In the genomic region with DNA sequence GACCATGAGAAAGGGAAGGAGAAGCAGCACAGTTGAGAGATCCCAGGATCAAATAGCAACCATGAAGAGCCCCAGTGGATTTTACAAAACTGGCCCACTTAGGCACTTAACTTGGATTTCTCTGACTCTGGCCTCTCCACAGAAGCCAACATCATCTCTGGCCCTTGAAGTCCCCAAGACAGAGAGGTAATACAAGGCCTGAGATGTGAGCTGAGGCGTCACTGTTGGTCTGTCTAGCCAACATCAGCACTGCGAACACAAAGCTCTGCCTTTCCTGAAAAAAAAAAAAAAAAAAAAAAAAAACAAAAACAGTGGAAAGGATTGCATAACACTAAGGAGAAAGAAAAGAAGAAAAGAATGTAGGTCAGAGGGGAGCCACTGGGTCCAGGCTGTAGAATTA, we compare ENCODE assay signal across 19 cellular contexts.
DNase-seq lines count a peak whose midpoint lies in the region; ATAC-seq, FAIRE-seq and TF ChIP-seq lines count a peak whose summit lies in the region.
"Had no signal": no experiment of that assay in that cellular context is flagged by ENCODE, and none has a peak within 500 bp of the region (broad histone marks: within the 10 kb centered on the region; RNA-seq: fewer than 3 reads in every experiment).

No MANE protein-coding gene starts in this region.

- H3K27me3 Mint-ChIP-seq in activated CD4-positive, alpha-beta memory T cell treated with anti-CD3 and anti-CD28 coated beads for 36 hours: no peaks in the 10 kb centered on the region

- H3K14ac ChIP-seq in H1 (ENCODE audit: insufficient read length): no peak overlapping the region

- no peak overlapping the region; the same call in 1 of the 2 replicates for H2BK12ac ChIP-seq in H1 (ENCODE audit: low read depth, low read length)

- CTCF ChIA-PET in H1 (lab: Charles Lee; ENCODE audit: partially characterized antibody): interaction anchor here (1.1 kb wide), 1 partner anchor 165 kb away, joined by 3 read pairs; no protein-coding TSS in a partner anchor
- CTCF ChIA-PET in activated CD4-positive, alpha-beta memory T cell treated with anti-CD3 and anti-CD28 coated beads for 36 hours (lab: Charles Lee): no interaction called here

- H3K27ac Mint-ChIP-seq in activated CD4-positive, alpha-beta memory T cell treated with anti-CD3 and anti-CD28 coated beads for 36 hours: no peak overlapping the region
- H3K27ac Mint-ChIP-seq: CD4-positive, alpha-beta memory T cell had no signal

- H4K5ac ChIP-seq in H1 (ENCODE audit: insufficient read length, low read depth, low read length): no peak overlapping the region

- H3K4me3 Mint-ChIP-seq in activated CD4-positive, alpha-beta memory T cell treated with anti-CD3 and anti-CD28 coated beads for 36 hours: no peak overlapping the region
- H3K4me3 Mint-ChIP-seq: CD4-positive, alpha-beta memory T cell had no signal

- no peak overlapping the region for H3K4me3 ChIP-seq in heart left ventricle
- no peak overlapping the region for H3K4me3 ChIP-seq in left ventricle myocardium inferior
- no peak overlapping the region for H3K4me3 ChIP-seq in H1 (ENCODE audit: extremely low read depth in 1 of 4, insufficient read depth in 2 of 4, low read depth in 3 of 4, low read length in 4 of 4)
- H3K4me3 ChIP-seq in gastrocnemius medialis: no peak overlapping the region
- H3K4me3 ChIP-seq: HAP-1 had no signal

- no peaks in the 10 kb centered on the region for H3K9me3 Mint-ChIP-seq in activated CD4-positive, alpha-beta memory T cell treated with anti-CD3 and anti-CD28 coated beads for 36 hours

- no peak for TF ChIP-seq EP300 in H1 (IDR thresholded peaks at IDR 0.05; ENCODE audit: borderline replicate concordance in 1 of 2, low read depth in 2 of 2, low read length in 2 of 2)

- H3K56ac ChIP-seq in H1 (replicated peaks; ENCODE audit: insufficient read length, low read depth, low read length): no peak overlapping the region

- TF ChIP-seq CTCF in heart left ventricle (IDR thresholded peaks at IDR 0.05): no peak
- no peak for TF ChIP-seq CTCF in left ventricle myocardium inferior (IDR thresholded peaks at IDR 0.05; ENCODE audit: borderline replicate concordance)
- TF ChIP-seq CTCF in H1 (IDR thresholded peaks at IDR 0.05; ENCODE audit: control extremely low read depth in 1 of 3, insufficient read depth in 1 of 3, low read depth in 1 of 3, low read length in 3 of 3): no peak
- no peak for TF ChIP-seq CTCF in gastrocnemius medialis (IDR thresholded peaks at IDR 0.05 in 4 of 5, conservative IDR thresholded peaks at IDR 0.05 in 1 of 5)

- H2BK5ac ChIP-seq in H1 (ENCODE audit: low read depth, low read length): no peak overlapping the region

- H4K8ac ChIP-seq in H1 (ENCODE audit: extremely low read depth, insufficient read depth, low read length): no peak overlapping the region

- H3K9me3 ChIP-seq in heart left ventricle (no peaks in the 10 kb centered on the region), left ventricle myocardium inferior (replicated peaks) (no peaks in the 10 kb centered on the region), H1 (ENCODE audit: insufficient read depth in 2 of 2, low read depth in 1 of 2, low read length in 1 of 2) (no peaks in the 10 kb centered on the region; a peak in 1 of 4 replicates), gastrocnemius medialis (no peaks in the 10 kb centered on the region)
- H3K9me3 ChIP-seq: HAP-1 had no signal

- DNase-seq in heart left ventricle (no peak), left ventricle myocardium inferior (no peak), H1 (ENCODE audit: low read depth in 1 of 2, low spot score in 2 of 2) (no peak), gastrocnemius medialis (no peak), SIG-M5 treated with dmso at 0.1 percent for 504 hours (lab: John Stamatoyannopoulos, UW; ENCODE audit: unreplicated experiment) (no peak)
- no peak for DNase-seq in activated CD4-positive, alpha-beta memory T cell treated with anti-CD3 and anti-CD28 coated beads for 36 hours
- no peak for DNase-seq in stimulated activated naive CD4-positive, alpha-beta T cell (lab: John Stamatoyannopoulos, UW)
- DNase-seq: ACHN; C1 segment of cervical spinal cord; CD4-positive, alpha-beta memory T cell; DMS153; DMS79 treated with DMSO at 0.1 percent for 48 hours; EL; GOT3 had no signal

- no peaks in the 10 kb centered on the region for H3K36me3 Mint-ChIP-seq in activated CD4-positive, alpha-beta memory T cell treated with anti-CD3 and anti-CD28 coated beads for 36 hours
- H3K36me3 Mint-ChIP-seq: CD4-positive, alpha-beta memory T cell had no signal

- H2BK20ac ChIP-seq in H1 (ENCODE audit: low read length): no peak overlapping the region

- H2BK15ac ChIP-seq in H1 (ENCODE audit: low read length): no peak overlapping the region

- H3K27ac ChIP-seq in heart left ventricle: no peak overlapping the region
- no peak overlapping the region for H3K27ac ChIP-seq in left ventricle myocardium inferior (replicated peaks)
- H3K27ac ChIP-seq in H1 (ENCODE audit: low read depth, low read length): no peak overlapping the region
- H3K27ac ChIP-seq in gastrocnemius medialis: peak overlapping the region; percentile 1 to 76 (median 64)
- H3K27ac ChIP-seq: HL-60 had no signal

- no peak overlapping the region for H2AFZ ChIP-seq in H1 (ENCODE audit: low read length)

- no peak overlapping the region for H4K91ac ChIP-seq in H1 (replicated peaks; ENCODE audit: insufficient read length, low read length)

- H3K4me1 ChIP-seq in heart left ventricle (peaks cover 0 to 21% (median 0%) of the 10 kb centered on the region in 12 donors), left ventricle myocardium inferior (peaks cover 33% of the 10 kb centered on the region), H1 (replicated peaks in 1 of 4; ENCODE audit: control insufficient read depth in 3 of 4, insufficient read depth in 4 of 4, low read length in 3 of 4) (peaks cover 0 to 7% (median 2%) of the 10 kb centered on the region in 4 experiments; a peak in 3 of 7 replicates), gastrocnemius medialis (peaks cover 28 to 53% of the 10 kb centered on the region in 2 donors)
- H3K4me1 ChIP-seq: HAP-1 had no signal

- no peak overlapping the region for H3K18ac ChIP-seq in H1 (ENCODE audit: extremely low read depth, low read length)

- H3K27me3 ChIP-seq in heart left ventricle: no peaks in the 10 kb centered on the region
- H3K27me3 ChIP-seq in left ventricle myocardium inferior (ENCODE audit: low read depth): no peaks in the 10 kb centered on the region
- H3K27me3 ChIP-seq in H1 (replicated peaks in 1 of 4; ENCODE audit: control insufficient read depth in 3 of 4, extremely low read depth in 1 of 4, insufficient read depth in 3 of 4, low read length in 3 of 4): no peaks in the 10 kb centered on the region
- H3K27me3 ChIP-seq in gastrocnemius medialis: no peaks in the 10 kb centered on the region

- no peaks in the 10 kb centered on the region for H3K4me1 Mint-ChIP-seq in activated CD4-positive, alpha-beta memory T cell treated with anti-CD3 and anti-CD28 coated beads for 36 hours (ENCODE audit: low read depth)
- H3K4me1 Mint-ChIP-seq: CD4-positive, alpha-beta memory T cell had no signal

- no peak overlapping the region for H3K23ac ChIP-seq in H1 (ENCODE audit: insufficient read length)

- WGBS in heart left ventricle, 4 donors: 49 to 69% (median 60%) methylated on average over 2 of the region's 2 CpGs
- 86% methylated on average over 1 of the region's 2 CpGs; no CpG with 5 or more reads in 1 of the 2 experiments for WGBS in H1 (ENCODE audit: extremely low coverage in 1 of 2, insufficient coverage in 1 of 2, insufficient read length in 1 of 2, insufficient replicate concordance in 2 of 2, low coverage in 1 of 2, low lambda C conversion rate in 2 of 2, missing lambda C conversion rate in 1 of 2), 2 experiments

- no peak for FAIRE-seq in H1 (lab: Jason Lieb, UNC)
- FAIRE-seq: D721Med, G401.6, GM12891 had no signal

- H3K79me2 ChIP-seq in H1 (ENCODE audit: control insufficient read depth in 1 of 2, insufficient read depth in 2 of 2, low read length in 2 of 2): no peaks in the 10 kb centered on the region

- no peaks in the 10 kb centered on the region for H3K79me1 ChIP-seq in H1 (ENCODE audit: low read depth, low read length)

- H3K4me2 ChIP-seq in H1 (ENCODE audit: insufficient read depth in 1 of 2, low read depth in 2 of 2, low read length in 2 of 2): no peak overlapping the region

- H3K36me3 ChIP-seq in heart left ventricle: no peaks in the 10 kb centered on the region
- H3K36me3 ChIP-seq in left ventricle myocardium inferior: no peaks in the 10 kb centered on the region
- H3K36me3 ChIP-seq in H1 (ENCODE audit: control insufficient read depth in 2 of 4, insufficient read depth in 4 of 4, low read length in 3 of 4): no peaks in the 10 kb centered on the region
- H3K36me3 ChIP-seq in gastrocnemius medialis: no peaks in the 10 kb centered on the region
- H3K36me3 ChIP-seq: HAP-1 had no signal

- H3K4ac ChIP-seq in H1 (replicated peaks; ENCODE audit: insufficient read length, low read depth, low read length): no peak overlapping the region

- no peaks in the 10 kb centered on the region for H4K20me1 ChIP-seq in H1 (replicated peaks in 1 of 2; ENCODE audit: control insufficient read depth in 1 of 2, insufficient read depth in 2 of 2, low read length in 2 of 2)

- no peak overlapping the region for H3K9ac ChIP-seq in H1 (replicated peaks in 1 of 4; ENCODE audit: extremely low read depth in 1 of 4, low read depth in 3 of 4, low read length in 3 of 4)

- TF ChIP-seq POLR2A in heart left ventricle (IDR thresholded peaks at IDR 0.05): no peak
- no peak for TF ChIP-seq POLR2A in H1 (IDR thresholded peaks at IDR 0.05; ENCODE audit: control extremely low read depth in 1 of 2, low read depth in 2 of 2, low read length in 2 of 2)
- TF ChIP-seq POLR2A in gastrocnemius medialis (IDR thresholded peaks at IDR 0.05): no peak

- POLR2A ChIA-PET in H1 (lab: Charles Lee; ENCODE audit: partially characterized antibody): no interaction called here
- POLR2A ChIA-PET in activated CD4-positive, alpha-beta memory T cell treated with anti-CD3 and anti-CD28 coated beads for 36 hours (lab: Charles Lee): no interaction called here

- in situ Hi-C loops in gastrocnemius medialis (cut with MboI; ENCODE audit: low sequenced_read_pairs in 4 of 4): no loop called here

- intact Hi-C loops in heart left ventricle (cut with DNase I): loop anchor here in 2 of 10 donors (5.0 to 10.0 kb wide), 4 partner anchors 294 to 1274 kb away; a partner anchor contains a TSS
- intact Hi-C loops in left ventricle myocardium inferior (cut with micrococcal nuclease): no loop called here
- intact Hi-C loops in gastrocnemius medialis (cut with DNase I; ENCODE audit: low total_unique reads): loop anchor here (2.0 to 5.0 kb wide), 2 partner anchors 61 to 298 kb away; no protein-coding TSS in a partner anchor
- intact Hi-C loops in activated CD4-positive, alpha-beta memory T cell treated with anti-CD3 and anti-CD28 coated beads for 36 hours (cut with micrococcal nuclease): no loop called here

- peak in 3 of 4 donors; percentile 6 to 51 (median 10) for ATAC-seq in heart left ventricle
- no peak for ATAC-seq in gastrocnemius medialis

- no peaks in the 10 kb centered on the region for H3K23me2 ChIP-seq in H1 (ENCODE audit: low read depth, low read length)

- H2BK120ac ChIP-seq in H1 (replicated peaks; ENCODE audit: low read depth, low read length): no peak overlapping the region

- H2AK5ac ChIP-seq in H1 (ENCODE audit: low read depth, low read length): no peak overlapping the region

- no peak for TF ChIP-seq RAD21 in H1 (IDR thresholded peaks at IDR 0.05 in 1 of 2, conservative IDR thresholded peaks at IDR 0.05 in 1 of 2; ENCODE audit: low read depth in 2 of 2, low read length in 2 of 2)

Comparison
In these comparisons a context has a peak if more than half of its experiments do, and no peak if none do; other contexts are left out.
1. ATAC-seq: peak in heart left ventricle (3 of 4); none in gastrocnemius medialis (0 of 2).
2. H3K27ac ChIP-seq: peak in gastrocnemius medialis (4 of 4); none in heart left ventricle (0 of 12), left ventricle myocardium inferior (single experiment) and H1 (single experiment).